2 cellular contexts compared by ENCODE assay signal in the genomic region with DNA sequence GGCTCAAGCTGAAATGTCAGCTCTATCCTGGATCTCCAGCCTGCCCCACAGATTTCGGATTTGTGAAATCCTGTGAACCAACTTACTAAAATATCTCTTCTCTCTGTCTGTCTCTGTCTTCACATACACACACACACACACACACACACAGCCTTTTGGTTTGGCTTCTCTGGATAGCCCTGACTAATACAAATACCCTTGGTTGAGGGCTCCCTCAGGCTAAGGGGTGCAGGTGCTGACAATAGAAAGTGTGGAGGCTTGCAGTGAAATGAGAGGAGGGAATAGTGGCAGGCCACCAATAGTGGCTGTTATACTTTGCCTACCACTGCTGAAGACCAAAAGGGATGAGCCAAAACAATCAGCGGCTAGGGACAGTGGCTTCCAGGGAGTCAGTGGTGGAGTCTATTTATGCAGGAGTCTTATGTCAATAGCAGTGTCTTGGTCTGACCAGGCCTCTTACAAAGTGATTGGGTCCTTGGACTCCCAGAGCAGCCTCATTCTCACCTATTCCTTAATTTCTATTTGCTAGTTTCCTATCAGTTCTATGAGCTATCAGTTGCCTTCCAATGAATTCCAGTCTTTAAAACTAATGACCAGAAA.
TF ChIP-seq lines count a peak whose summit lies in the region.

No MANE protein-coding gene starts in this region.

TF ChIP-seq in HEK293, 187 proteins besides CTCF, POLR2A, EP300 and RAD21:
- TF ChIP-seq, protein P1, sequence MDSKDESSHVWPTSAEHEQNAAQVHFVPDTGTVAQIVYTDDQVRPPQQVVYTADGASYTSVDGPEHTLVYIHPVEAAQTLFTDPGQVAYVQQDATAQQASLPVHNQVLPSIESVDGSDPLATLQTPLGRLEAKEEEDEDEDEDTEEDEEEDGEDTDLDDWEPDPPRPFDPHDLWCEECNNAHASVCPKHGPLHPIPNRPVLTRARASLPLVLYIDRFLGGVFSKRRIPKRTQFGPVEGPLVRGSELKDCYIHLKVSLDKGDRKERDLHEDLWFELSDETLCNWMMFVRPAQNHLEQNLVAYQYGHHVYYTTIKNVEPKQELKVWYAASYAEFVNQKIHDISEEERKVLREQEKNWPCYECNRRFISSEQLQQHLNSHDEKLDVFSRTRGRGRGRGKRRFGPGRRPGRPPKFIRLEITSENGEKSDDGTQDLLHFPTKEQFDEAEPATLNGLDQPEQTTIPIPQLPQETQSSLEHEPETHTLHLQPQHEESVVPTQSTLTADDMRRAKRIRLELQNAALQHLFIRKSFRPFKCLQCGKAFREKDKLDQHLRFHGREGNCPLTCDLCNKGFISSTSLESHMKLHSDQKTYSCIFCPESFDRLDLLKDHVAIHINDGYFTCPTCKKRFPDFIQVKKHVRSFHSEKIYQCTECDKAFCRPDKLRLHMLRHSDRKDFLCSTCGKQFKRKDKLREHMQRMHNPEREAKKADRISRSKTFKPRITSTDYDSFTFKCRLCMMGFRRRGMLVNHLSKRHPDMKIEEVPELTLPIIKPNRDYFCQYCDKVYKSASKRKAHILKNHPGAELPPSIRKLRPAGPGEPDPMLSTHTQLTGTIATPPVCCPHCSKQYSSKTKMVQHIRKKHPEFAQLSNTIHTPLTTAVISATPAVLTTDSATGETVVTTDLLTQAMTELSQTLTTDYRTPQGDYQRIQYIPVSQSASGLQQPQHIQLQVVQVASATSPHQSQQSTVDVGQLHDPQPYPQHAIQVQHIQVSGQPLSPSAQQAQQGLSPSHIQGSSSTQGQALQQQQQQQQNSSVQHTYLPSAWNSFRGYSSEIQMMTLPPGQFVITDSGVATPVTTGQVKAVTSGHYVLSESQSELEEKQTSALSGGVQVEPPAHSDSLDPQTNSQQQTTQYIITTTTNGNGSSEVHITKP (tag by site-specific recombination; IDR thresholded peaks at IDR 0.05): peak; percentile 60
- TF ChIP-seq ZNF223 (tag by site-specific recombination; IDR thresholded peaks at IDR 0.05) (no peak), ZNF571 (tag by site-specific recombination; IDR thresholded peaks at IDR 0.05) (no peak), ZBTB8A (tag by site-specific recombination; IDR thresholded peaks at IDR 0.05) (no peak), ZBTB48 (tag by site-specific recombination; IDR thresholded peaks at IDR 0.05) (0 out of 2 replicates have a peak, but pooled peaks have one; percentile 61), OSR2 (tag by site-specific recombination; IDR thresholded peaks at IDR 0.05) (0 out of 2 replicates have a peak, but pooled peaks have one; percentile 8), SP2 (tag by site-specific recombination; IDR thresholded peaks at IDR 0.05) (peak; percentile 23; the same call in 1 of the 2 replicates)
- TF ChIP-seq, protein P2, sequence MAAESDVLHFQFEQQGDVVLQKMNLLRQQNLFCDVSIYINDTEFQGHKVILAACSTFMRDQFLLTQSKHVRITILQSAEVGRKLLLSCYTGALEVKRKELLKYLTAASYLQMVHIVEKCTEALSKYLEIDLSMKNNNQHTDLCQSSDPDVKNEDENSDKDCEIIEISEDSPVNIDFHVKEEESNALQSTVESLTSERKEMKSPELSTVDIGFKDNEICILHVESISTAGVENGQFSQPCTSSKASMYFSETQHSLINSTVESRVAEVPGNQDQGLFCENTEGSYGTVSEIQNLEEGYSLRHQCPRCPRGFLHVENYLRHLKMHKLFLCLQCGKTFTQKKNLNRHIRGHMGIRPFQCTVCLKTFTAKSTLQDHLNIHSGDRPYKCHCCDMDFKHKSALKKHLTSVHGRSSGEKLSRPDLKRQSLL (tag by site-specific recombination; IDR thresholded peaks at IDR 0.05): no peak

TF ChIP-seq in K562, 482 proteins besides CTCF, POLR2A, EP300 and RAD21 (continued from another document):
- peak in 1 of 2 experiments; percentile 75; a peak in 2 of 4 replicates for TF ChIP-seq FOXA3 (CRISPR knock-in tag; conservative IDR thresholded peaks at IDR 0.05 in 1 of 2, IDR thresholded peaks at IDR 0.05 in 1 of 2)
